8 cellular contexts compared by ENCODE assay signal in the genomic region with DNA sequence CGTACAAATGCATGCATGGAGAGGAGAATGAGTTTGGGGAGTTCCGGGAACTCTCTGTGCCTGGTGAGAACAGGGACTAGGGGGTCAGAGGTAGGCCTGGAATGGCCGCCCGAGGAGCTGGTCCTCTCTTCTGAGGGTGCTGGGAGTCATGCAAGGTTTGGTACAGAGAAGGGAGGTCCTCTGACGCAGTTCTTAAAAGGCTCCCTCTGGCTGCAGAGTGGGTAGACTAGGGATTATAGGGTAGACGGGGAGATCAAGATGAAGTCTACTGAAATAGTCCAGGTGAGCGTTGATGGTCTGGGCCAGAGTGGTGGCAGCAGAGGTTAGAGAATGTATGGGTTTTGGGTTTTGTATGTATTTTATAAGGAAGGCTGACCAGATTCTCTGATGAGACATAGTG. TPM values are rescaled to one million over a fixed set of nuclear protein-coding genes. Genes with fewer than 3 reads are reported as not detected.
DNase-seq lines count a peak whose midpoint lies in the region; ATAC-seq and TF ChIP-seq lines count a peak whose summit lies in the region.

No MANE protein-coding gene starts in this region.

- POLR2A ChIA-PET in HCT116 (lab: Charles Lee) (no interaction called here), activated B cell treated with CpG ODN at 0.5 μM for 24 hours (lab: Charles Lee) (interaction anchor here (1.3 kb wide), 1 partner anchor 11 kb away, joined by 4 read pairs; a partner anchor contains a TSS)

- intact Hi-C loops in HCT116 (cut with micrococcal nuclease): no loop called here
- intact Hi-C loops in activated B cell treated with CpG ODN at 0.5 μM for 24 hours (cut with micrococcal nuclease): loop anchor here (1.0 to 5.0 kb wide), 5 partner anchors 11 to 112 kb away; a partner anchor contains a TSS
- intact Hi-C loops in right cardiac atrium (cut with DNase I): no loop called here

- H3K27ac ChIP-seq in HCT116 (ENCODE audit: low read depth, low read length) (no peak overlapping the region; the same call in 1 of the 2 replicates), right cardiac atrium (ENCODE audit: low read length) (peak overlapping the region; percentile 78)

- H2AFZ ChIP-seq in HCT116 (ENCODE audit: low read depth, low read length, poor library complexity, severe bottlenecking): no peak overlapping the region

- H3K9me3 Mint-ChIP-seq in activated B cell treated with CpG ODN at 0.5 μM for 24 hours: peaks cover 18% of the 10 kb centered on the region
- peaks cover 32% of the 10 kb centered on the region for H3K9me3 Mint-ChIP-seq in stimulated activated memory B cell treated with anti-CD40 and anti-IgM and Interleukin-4, amounts not matched to agents 10 μg/mL and 1 μg/mL and 100 μg/mL, for 72 hours

- WGBS in right cardiac atrium: 16% methylated on average over 7 of the region's 7 CpGs

- BruUV-seq in HCT116 (replicated peaks; lab: Mats Ljungman, UMichigan): no TSS peak

- no peak for TF ChIP-seq CTCF in HCT116 (IDR thresholded peaks at IDR 0.05 in 2 of 3, conservative IDR thresholded peaks at IDR 0.05 in 1 of 3; ENCODE audit: borderline replicate concordance in 1 of 3, insufficient read depth in 1 of 3, low read depth in 2 of 3, low read length in 2 of 3)
- TF ChIP-seq CTCF in activated B cell treated with CpG ODN at 0.5 μM for 24 hours (IDR thresholded peaks at IDR 0.05): no peak

- RAD21 ChIA-PET in HCT116 (lab: Charles Lee; ENCODE audit: low non-redundant PET in 1 of 2, low total read pairs in 2 of 2, uncharacterized antibody in 2 of 2, unreplicated experiment in 2 of 2): no interaction called here

- peaks cover 59% of the 10 kb centered on the region for H3K36me3 Mint-ChIP-seq in activated B cell treated with CpG ODN at 0.5 μM for 24 hours (ENCODE audit: low read depth)
- H3K36me3 Mint-ChIP-seq in stimulated activated memory B cell treated with anti-CD40 and anti-IgM and Interleukin-4, amounts not matched to agents 10 μg/mL and 1 μg/mL and 100 μg/mL, for 72 hours: peaks cover 58% of the 10 kb centered on the region

- peak overlapping the region; percentile 94 for H3K4me3 Mint-ChIP-seq in activated B cell treated with CpG ODN at 0.5 μM for 24 hours
- peak overlapping the region; percentile 96 for H3K4me3 Mint-ChIP-seq in stimulated activated memory B cell treated with anti-CD40 and anti-IgM and Interleukin-4, amounts not matched to agents 10 μg/mL and 1 μg/mL and 100 μg/mL, for 72 hours

- H3K79me2 ChIP-seq in HCT116 (ENCODE audit: insufficient read depth, low read length): peaks cover 22% of the 10 kb centered on the region

- H3K27me3 Mint-ChIP-seq in activated B cell treated with CpG ODN at 0.5 μM for 24 hours: peaks cover 2% of the 10 kb centered on the region
- H3K27me3 Mint-ChIP-seq in stimulated activated memory B cell treated with anti-CD40 and anti-IgM and Interleukin-4, amounts not matched to agents 10 μg/mL and 1 μg/mL and 100 μg/mL, for 72 hours: no peaks in the 10 kb centered on the region

- no peaks in the 10 kb centered on the region; a peak in 1 of 4 replicates for H3K9me3 ChIP-seq in HCT116 (ENCODE audit: control insufficient read depth in 1 of 2, insufficient read depth in 1 of 2, low read depth in 1 of 2, low read length in 2 of 2)
- peaks cover 4% of the 10 kb centered on the region for H3K9me3 ChIP-seq in right cardiac atrium (ENCODE audit: control insufficient read depth, low read length)

- H4K20me1 ChIP-seq in HCT116 (ENCODE audit: insufficient read depth): no peaks in the 10 kb centered on the region

- no peak for TF ChIP-seq POLR2A in HCT116 (IDR thresholded peaks at IDR 0.05; ENCODE audit: borderline replicate concordance, extremely low read depth, insufficient read depth, insufficient read length)

- H3K27ac Mint-ChIP-seq in activated B cell treated with CpG ODN at 0.5 μM for 24 hours: peak overlapping the region; percentile 78
- peak overlapping the region; percentile 96 for H3K27ac Mint-ChIP-seq in stimulated activated memory B cell treated with anti-CD40 and anti-IgM and Interleukin-4, amounts not matched to agents 10 μg/mL and 1 μg/mL and 100 μg/mL, for 72 hours

- CTCF ChIA-PET in HCT116 (lab: Charles Lee): no interaction called here
- CTCF ChIA-PET in activated B cell treated with CpG ODN at 0.5 μM for 24 hours (lab: Charles Lee): no interaction called here

- DNase-seq in HCT116 (ENCODE audit: low read depth, low spot score): no peak
- DNase-seq in activated B cell treated with CpG ODN at 0.5 μM for 24 hours: no peak
- DNase-seq in right cardiac atrium: no peak
- no peak for DNase-seq in NCI-H2107 treated with DMSO at 0.1 percent for 48 hours (lab: John Stamatoyannopoulos, UW; ENCODE audit: unreplicated experiment)
- DNase-seq in NCI-H1436 treated with DMSO at 0.1 percent for 48 hours (lab: John Stamatoyannopoulos, UW): no peak

- peaks cover 5 to 16% of the 10 kb centered on the region in 2 experiments; a peak in 3 of 4 replicates for H3K4me1 ChIP-seq in HCT116 (ENCODE audit: control insufficient read depth in 1 of 2, insufficient read depth in 2 of 2, low read length in 2 of 2)
- H3K4me1 ChIP-seq in right cardiac atrium (ENCODE audit: control insufficient read depth, insufficient read depth, low read length): peaks cover 15% of the 10 kb centered on the region

- H3K9ac ChIP-seq in HCT116 (ENCODE audit: low read length): peak overlapping the region; percentile 70

- H3K4me2 ChIP-seq in HCT116 (ENCODE audit: low read length): peak overlapping the region; percentile 91

- ATAC-seq in HCT116 (0 out of 2 replicates have a peak, but pooled peaks have one; percentile 2), activated B cell treated with CpG ODN at 0.5 μM for 24 hours (ENCODE audit: low read depth) (no peak), right cardiac atrium (peak in 1 of 2 donors; percentile 2), HG03139 (IDR thresholded peaks at IDR 0.05; ENCODE audit: unreplicated experiment) (no peak), HG03097 (IDR thresholded peaks at IDR 0.05; ENCODE audit: low FRiP score, unreplicated experiment) (no peak)
- no peak for ATAC-seq in stimulated activated memory B cell treated with anti-CD40 and anti-IgM and Interleukin-4, amounts not matched to agents 10 μg/mL and 1 μg/mL and 100 μg/mL, for 72 hours

- TF ChIP-seq RAD21 in HCT116 (IDR thresholded peaks at IDR 0.05; ENCODE audit: low read depth): no peak

- peaks cover 33% of the 10 kb centered on the region for H3K4me1 Mint-ChIP-seq in activated B cell treated with CpG ODN at 0.5 μM for 24 hours
- peaks cover 37% of the 10 kb centered on the region for H3K4me1 Mint-ChIP-seq in stimulated activated memory B cell treated with anti-CD40 and anti-IgM and Interleukin-4, amounts not matched to agents 10 μg/mL and 1 μg/mL and 100 μg/mL, for 72 hours

- no peaks in the 10 kb centered on the region for H3K27me3 ChIP-seq in HCT116 (ENCODE audit: insufficient read depth, low read length)
- H3K27me3 ChIP-seq in right cardiac atrium (ENCODE audit: control insufficient read depth, insufficient read depth): no peaks in the 10 kb centered on the region

- H3K9me2 ChIP-seq in HCT116 (ENCODE audit: insufficient read depth): no peaks in the 10 kb centered on the region

- peaks cover 12 to 18% of the 10 kb centered on the region in 2 experiments; a peak in 3 of 4 replicates for H3K36me3 ChIP-seq in HCT116 (ENCODE audit: control insufficient read depth in 1 of 2, insufficient read depth in 2 of 2, low read length in 2 of 2)

- H3K4me3 ChIP-seq in HCT116 (replicated peaks in 1 of 2; ENCODE audit: low read depth in 1 of 2, low read length in 2 of 2) (peak overlapping the region; percentile 72 to 92), right cardiac atrium (ENCODE audit: low read length) (peak overlapping the region; percentile 84)

TF ChIP-seq in HCT116, 20 proteins besides CTCF, POLR2A, EP300 and RAD21:
- TF ChIP-seq TCF7L2 (IDR thresholded peaks at IDR 0.05; ENCODE audit: borderline replicate concordance, extremely low read depth, insufficient read depth, insufficient read length): no peak
TF ChIP-seq in HCT116: peak in this region for 0.

RNA-seq across cellular contexts. Expression of a gene that starts 0.8 kb away (rescaled TPM):
- total RNA-seq in HCT116 (2021; ENCODE audit: unreplicated experiment) (6.3 TPM), activated B cell treated with CpG ODN at 0.5 μM for 24 hours (12.4 and 13.5 TPM in 2 replicates), right cardiac atrium (10 to 100 TPM in 3 of 4 donors, 1 to 10 TPM in 1; 8.5 to 12.6 (median 11.2) TPM)
- 3.1 and 3.7 TPM in 2 replicates for polyA plus RNA-seq in HCT116 (2012)
- polyA plus RNA-seq in right cardiac atrium: 3.9 TPM

RNA-seq across cellular contexts. Expression of a gene that starts 11.5 kb away (rescaled TPM):
- total RNA-seq in HCT116 (2021; ENCODE audit: unreplicated experiment) (3.9 TPM), activated B cell treated with CpG ODN at 0.5 μM for 24 hours (9.7 and 10.2 TPM in 2 replicates), right cardiac atrium (10 to 100 TPM; 10.8 to 14.5 (median 11.7) TPM)
- polyA plus RNA-seq in HCT116 (2012): 8.1 and 9.9 TPM in 2 replicates
- polyA plus RNA-seq in right cardiac atrium: 38.6 TPM

RNA-seq across cellular contexts. Expression of a gene that starts 11.5 kb away (rescaled TPM):
- total RNA-seq in HCT116 (2021; ENCODE audit: unreplicated experiment): 1.4 TPM
- 1.1 and 1.8 TPM in 2 replicates for polyA plus RNA-seq in HCT116 (2012)
- 6.0 and 6.3 TPM in 2 replicates for total RNA-seq in activated B cell treated with CpG ODN at 0.5 μM for 24 hours
- total RNA-seq in right cardiac atrium: 1 to 10 TPM; 3.0 to 5.6 (median 4.6) TPM
- polyA plus RNA-seq in right cardiac atrium: 2.7 TPM

RNA-seq across cellular contexts. Expression of a gene that starts 31.6 kb away (rescaled TPM):
- total RNA-seq in HCT116 (2021; ENCODE audit: unreplicated experiment) (7.6 TPM), activated B cell treated with CpG ODN at 0.5 μM for 24 hours (14.0 and 16.1 TPM in 2 replicates), right cardiac atrium (1 to 10 TPM; 5.8 to 7.6 (median 6.6) TPM)
- polyA plus RNA-seq in HCT116 (2012): 1.8 and 2.1 TPM in 2 replicates
- polyA plus RNA-seq in right cardiac atrium: 2.1 TPM

RNA-seq across cellular contexts. Expression of a gene that starts 37.8 kb away (rescaled TPM):
- total RNA-seq in HCT116 (2021; ENCODE audit: unreplicated experiment) (8.7 TPM), activated B cell treated with CpG ODN at 0.5 μM for 24 hours (38.7 and 39.7 TPM in 2 replicates), right cardiac atrium (10 to 100 TPM; 13.4 to 20.1 (median 16.8) TPM)
- 4.3 and 6.0 TPM in 2 replicates for polyA plus RNA-seq in HCT116 (2012)
- polyA plus RNA-seq in right cardiac atrium: 10.7 TPM
